ENCODE assay signal across 11 cellular contexts in the genomic region with DNA sequence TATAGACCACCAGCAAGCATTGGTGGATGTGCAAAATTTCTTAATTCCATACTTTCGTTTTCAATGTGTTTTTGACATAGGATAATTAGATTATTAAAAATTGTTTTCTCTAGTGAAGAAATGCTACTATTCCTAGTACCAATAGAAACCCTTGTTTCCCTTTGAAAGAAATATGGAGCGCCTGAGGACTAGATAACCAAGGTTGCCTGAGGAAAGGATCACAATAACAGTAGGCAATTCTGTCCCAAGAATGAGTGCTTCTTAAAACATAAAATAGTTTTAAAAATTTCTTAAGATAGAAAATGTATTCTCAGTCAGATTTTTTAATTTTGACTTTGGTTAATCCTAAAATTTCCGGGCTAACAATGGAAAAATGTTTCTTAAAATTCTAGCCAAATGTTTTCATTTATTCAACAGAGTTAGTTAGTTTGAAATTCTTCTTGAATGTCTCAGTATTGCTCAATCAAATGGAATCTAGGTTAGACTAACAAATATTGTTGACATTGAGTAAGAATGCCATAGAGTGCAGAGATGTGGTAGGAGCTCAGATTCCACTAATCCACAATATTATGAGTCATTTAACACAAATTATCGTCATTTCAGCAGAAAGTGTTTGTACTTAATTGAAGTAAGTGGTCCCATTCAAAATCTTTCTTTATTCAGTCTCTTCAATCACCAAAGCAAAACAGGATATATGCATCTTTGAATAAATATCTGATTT.
DNase-seq lines count a peak whose midpoint lies in the region; ATAC-seq and TF ChIP-seq lines count a peak whose summit lies in the region.
"Had no signal": no experiment of that assay in that cellular context is flagged by ENCODE, and none has a peak within 500 bp of the region (broad histone marks: within the 10 kb centered on the region; RNA-seq: fewer than 3 reads in every experiment).

No MANE protein-coding gene starts in this region.

- 72% methylated on average over 4 of the region's 4 CpGs for WGBS in right cardiac atrium
- WGBS in body of pancreas, 2 donors, result 40 to 47% methylated on average over 4 of the region's 4 CpGs

- DNase-seq in right cardiac atrium (no peak), cardiac septum (ENCODE audit: low spot score) (no peak), body of pancreas (peak in 1 of 4 donors; percentile 8), kidney glomerular epithelial cell (lab: John Stamatoyannopoulos, UW) (peak; percentile 96), NCI-H2029 treated with DMSO at 0.1 percent for 48 hours (lab: John Stamatoyannopoulos, UW) (no peak), WERI-Rb-1 (no peak)
- DNase-seq in activated CD4-positive, alpha-beta T cell treated with anti-CD3 and anti-CD28 coated beads, Interleukin-2, amount 50 U/mL, for 1 hour, result no peak
- no peak for DNase-seq in effector memory CD4-positive, alpha-beta T cell
- DNase-seq: activated CD8-positive, alpha-beta memory T cell treated with anti-CD3 and anti-CD28 coated beads, Interleukin-2, amount 10 ng/mL, durations not matched to agents 7 days and 5 days; CD4-positive, alpha-beta T cell; midbrain had no signal

- no peaks in the 10 kb centered on the region for H3K9me3 ChIP-seq in right cardiac atrium (ENCODE audit: control insufficient read depth, low read length)
- no peaks in the 10 kb centered on the region for H3K9me3 ChIP-seq in body of pancreas
- H3K9me3 ChIP-seq in WERI-Rb-1 (ENCODE audit: severe bottlenecking), result no peaks in the 10 kb centered on the region
- H3K9me3 ChIP-seq in effector memory CD4-positive, alpha-beta T cell (ENCODE audit: control insufficient read depth, low read length), result no peaks in the 10 kb centered on the region

- H3K27me3 ChIP-seq in right cardiac atrium (ENCODE audit: control insufficient read depth, insufficient read depth), result no peaks in the 10 kb centered on the region
- H3K27me3 ChIP-seq in body of pancreas, result no peaks in the 10 kb centered on the region
- no peaks in the 10 kb centered on the region for H3K27me3 ChIP-seq in WERI-Rb-1 (ENCODE audit: insufficient read depth, low read depth, severe bottlenecking)
- no peaks in the 10 kb centered on the region for H3K27me3 ChIP-seq in effector memory CD4-positive, alpha-beta T cell (replicated peaks; ENCODE audit: control insufficient read depth, insufficient read depth, low read length, poor library complexity, severe bottlenecking)

- TF ChIP-seq CTCF in body of pancreas (IDR thresholded peaks at IDR 0.05) (no peak), WERI-Rb-1 (IDR thresholded peaks at IDR 0.05; ENCODE audit: low read depth, low read length) (no peak)

- H3K4me1 ChIP-seq in right cardiac atrium (ENCODE audit: control insufficient read depth, insufficient read depth, low read length) (no peaks in the 10 kb centered on the region), body of pancreas (peaks cover 9% of the 10 kb centered on the region)
- no peaks in the 10 kb centered on the region for H3K4me1 ChIP-seq in effector memory CD4-positive, alpha-beta T cell (ENCODE audit: control insufficient read depth, insufficient read depth, low read length, poor library complexity, severe bottlenecking)

- no peak for TF ChIP-seq POLR2A in body of pancreas (IDR thresholded peaks at IDR 0.05)

- intact Hi-C loops in right cardiac atrium (cut with DNase I), result no loop called here
- intact Hi-C loops in cardiac septum (cut with DNase I), result no loop called here
- intact Hi-C loops in body of pancreas (cut with DNase I), result no loop called here

- ATAC-seq in right cardiac atrium (peak; percentile 67 to 68), body of pancreas (peak; percentile 99)
- ATAC-seq: activated CD8-positive, alpha-beta memory T cell treated with anti-CD3 and anti-CD28 coated beads, Interleukin-2, amount 10 ng/mL, durations not matched to agents 7 days and 5 days had no signal

- H3K36me3 ChIP-seq in body of pancreas (replicated peaks in 1 of 2; ENCODE audit: insufficient read depth in 1 of 2, low read depth in 2 of 2), result no peaks in the 10 kb centered on the region
- H3K36me3 ChIP-seq in WERI-Rb-1, result no peaks in the 10 kb centered on the region
- no peaks in the 10 kb centered on the region for H3K36me3 ChIP-seq in effector memory CD4-positive, alpha-beta T cell (ENCODE audit: control insufficient read depth, insufficient read depth, low read length)

- H3K4me3 ChIP-seq in right cardiac atrium (ENCODE audit: low read length) (no peak overlapping the region), body of pancreas (no peak overlapping the region), WERI-Rb-1 (ENCODE audit: low read depth, low read length) (no peak overlapping the region)
- no peak overlapping the region for H3K4me3 ChIP-seq in effector memory CD4-positive, alpha-beta T cell (ENCODE audit: insufficient read depth, low read depth, low read length, poor library complexity, severe bottlenecking)

- H3K27ac ChIP-seq in right cardiac atrium (ENCODE audit: low read length), result no peak overlapping the region
- H3K27ac ChIP-seq in body of pancreas, result no peak overlapping the region
- no peak overlapping the region for H3K27ac ChIP-seq in WERI-Rb-1
- no peak overlapping the region for H3K27ac ChIP-seq in effector memory CD4-positive, alpha-beta T cell (ENCODE audit: insufficient read depth, low read length, poor library complexity, severe bottlenecking)
